Comparison of ENCODE assay signal across 15 cellular contexts in the genomic region with DNA sequence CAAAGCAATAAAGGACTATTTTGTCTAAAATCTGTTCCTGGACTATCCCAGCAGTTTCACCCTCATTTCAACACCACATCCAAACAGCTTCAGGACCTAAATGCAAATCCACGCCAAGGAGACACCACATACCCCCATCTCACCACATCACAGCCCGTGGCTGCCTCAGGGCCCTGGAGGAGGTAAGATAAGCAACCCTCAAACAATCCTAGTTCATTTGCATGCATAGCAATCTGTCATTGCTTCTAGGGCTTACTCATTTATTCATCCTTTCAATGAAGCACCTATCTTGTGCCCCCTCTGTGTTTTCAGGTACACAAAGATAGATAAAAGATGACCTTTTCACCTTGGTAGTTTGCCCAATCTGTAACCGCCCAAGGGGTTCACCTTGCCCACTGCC.
"Had no signal": no experiment of that assay in that cellular context is flagged by ENCODE, and none has a peak within 500 bp of the region (broad histone marks: within the 10 kb centered on the region; RNA-seq: fewer than 3 reads in every experiment).

No MANE protein-coding gene starts in this region.

- H3K27ac Mint-ChIP-seq: activated CD4-positive, alpha-beta memory T cell treated with anti-CD3 and anti-CD28 coated beads for 36 hours; activated CD8-positive, alpha-beta memory T cell treated with anti-CD3 and anti-CD28 coated beads, Interleukin-2, amount 10 ng/mL, durations not matched to agents 7 days and 5 days; activated naive CD4-positive, alpha-beta T cell treated with anti-CD3 and anti-CD28 coated beads, Interleukin-2, amount 10 ng/mL, durations not matched to agents 7 days and 5 days; activated T-cell treated with anti-CD3 and anti-CD28 coated beads, Interleukin-2, amount 50 U/mL, for 24 hours; memory B cell; natural killer cell had no signal

- H3K27ac ChIP-seq: cardiac muscle cell, hepatocyte, left ventricle myocardium inferior, thoracic aorta had no signal

- H3K27me3 Mint-ChIP-seq: activated CD8-positive, alpha-beta memory T cell treated with anti-CD3 and anti-CD28 coated beads, Interleukin-2, amount 10 ng/mL, durations not matched to agents 7 days and 5 days had no signal

- H3K36me3 ChIP-seq: cardiac muscle cell, left ventricle myocardium inferior, thoracic aorta had no signal

- H3K36me3 Mint-ChIP-seq: activated CD4-positive, alpha-beta memory T cell treated with anti-CD3 and anti-CD28 coated beads for 36 hours; activated CD8-positive, alpha-beta memory T cell treated with anti-CD3 and anti-CD28 coated beads, Interleukin-2, amount 10 ng/mL, durations not matched to agents 7 days and 5 days; activated naive CD4-positive, alpha-beta T cell treated with anti-CD3 and anti-CD28 coated beads, Interleukin-2, amount 10 ng/mL, durations not matched to agents 7 days and 5 days; memory B cell; natural killer cell had no signal

- H3K9me3 ChIP-seq: thoracic aorta had no signal

- H3K4me3 Mint-ChIP-seq: activated CD4-positive, alpha-beta memory T cell treated with anti-CD3 and anti-CD28 coated beads for 36 hours; activated CD8-positive, alpha-beta memory T cell treated with anti-CD3 and anti-CD28 coated beads, Interleukin-2, amount 10 ng/mL, durations not matched to agents 7 days and 5 days; activated naive CD4-positive, alpha-beta T cell treated with anti-CD3 and anti-CD28 coated beads, Interleukin-2, amount 10 ng/mL, durations not matched to agents 7 days and 5 days; activated T-cell treated with anti-CD3 and anti-CD28 coated beads, Interleukin-2, amount 50 U/mL, for 24 hours; memory B cell; natural killer cell; stimulated activated naive CD8-positive, alpha-beta T cell treated with anti-CD3 and anti-CD28 coated beads, Interleukin-15, amount 100 ng/mL, for 72 hours had no signal

- H3K4me1 Mint-ChIP-seq: activated naive CD4-positive, alpha-beta T cell treated with anti-CD3 and anti-CD28 coated beads, Interleukin-2, amount 10 ng/mL, durations not matched to agents 7 days and 5 days; memory B cell; stimulated activated naive CD8-positive, alpha-beta T cell treated with anti-CD3 and anti-CD28 coated beads, Interleukin-15, amount 100 ng/mL, for 72 hours had no signal

- FAIRE-seq: urothelium cell line had no signal

- H3K4me3 ChIP-seq: cardiac muscle cell, dorsolateral prefrontal cortex, hepatocyte, left ventricle myocardium inferior, thoracic aorta had no signal

- H3K27me3 ChIP-seq: cardiac muscle cell, dorsolateral prefrontal cortex, hepatocyte had no signal

- H3K9me3 Mint-ChIP-seq: activated CD4-positive, alpha-beta memory T cell treated with anti-CD3 and anti-CD28 coated beads for 36 hours; activated naive CD4-positive, alpha-beta T cell treated with anti-CD3 and anti-CD28 coated beads, Interleukin-2, amount 10 ng/mL, durations not matched to agents 7 days and 5 days; activated T-cell treated with anti-CD3 and anti-CD28 coated beads, Interleukin-2, amount 50 U/mL, for 24 hours; natural killer cell; stimulated activated naive CD8-positive, alpha-beta T cell treated with anti-CD3 and anti-CD28 coated beads, Interleukin-15, amount 100 ng/mL, for 72 hours had no signal

- DNase-seq: activated CD4-positive, alpha-beta memory T cell treated with anti-CD3 and anti-CD28 coated beads for 36 hours; activated CD8-positive, alpha-beta memory T cell treated with anti-CD3 and anti-CD28 coated beads, Interleukin-2, amount 10 ng/mL, durations not matched to agents 7 days and 5 days; activated naive CD4-positive, alpha-beta T cell treated with anti-CD3 and anti-CD28 coated beads, Interleukin-2, amount 10 ng/mL, durations not matched to agents 7 days and 5 days; activated T-cell treated with anti-CD3 and anti-CD28 coated beads, Interleukin-2, amount 50 U/mL, for 24 hours; dorsolateral prefrontal cortex; erythroblast; left ventricle myocardium inferior; natural killer cell; stimulated activated CD4-positive, alpha-beta T cell treated with anti-CD3 and anti-CD28 coated beads, Interleukin-1b, Interleukin-23, amount 100 ng/mL, for 48 hours; stimulated activated naive CD8-positive, alpha-beta T cell treated with anti-CD3 and anti-CD28 coated beads, Interleukin-15, amount 100 ng/mL, for 72 hours had no signal
